Comparison of ENCODE assay signal across 1 cellular context in genomic region chr4:147582386-147583077, GRCh38.
TF ChIP-seq lines count a peak whose summit lies in the region.

No MANE protein-coding gene starts in this region.

TF ChIP-seq in H1, 55 proteins besides CTCF, POLR2A, EP300 and RAD21:
- TF ChIP-seq JUN (IDR thresholded peaks at IDR 0.05; ENCODE audit: low read depth, low read length) (no peak), BACH1 (IDR thresholded peaks at IDR 0.05; ENCODE audit: low read length) (no peak), SRF (IDR thresholded peaks at IDR 0.05; ENCODE audit: low read depth, low read length) (peak; percentile 57; the same call in 1 of the 2 replicates), CEBPB (IDR thresholded peaks at IDR 0.05; ENCODE audit: low read depth, low read length) (no peak)
